Comparison of ENCODE assay signal across 8 cellular contexts in genomic region chr16:28538733-28539596, GRCh38. TPM values are rescaled to one million over a fixed set of nuclear protein-coding genes. Genes with fewer than 3 reads are reported as not detected.
DNase-seq lines count a peak whose midpoint lies in the region; ATAC-seq and TF ChIP-seq lines count a peak whose summit lies in the region.

NUPR1 (minus strand) TSS chr16:28538974; CDS start chr16:28538907, 67 bp downstream.

- H3K27me3 ChIP-seq in MG63 = no peaks in the 10 kb centered on the region
- H3K27me3 ChIP-seq in mesendoderm (ENCODE audit: insufficient read depth, low read length, poor library complexity) = no peaks in the 10 kb centered on the region
- H3K27me3 ChIP-seq in upper lobe of left lung = no peaks in the 10 kb centered on the region

- H3K79me1 ChIP-seq in mesendoderm (ENCODE audit: low read length) = no peaks in the 10 kb centered on the region

- DNase-seq in MG63 (peak; percentile 98), dermis blood vessel endothelial cell (peak; percentile 72), mesendoderm (peak; percentile 11), upper lobe of left lung (peak; percentile 78 to 94), GDM1 (lab: John Stamatoyannopoulos, UW) (no peak), NCI-H1092 treated with DMSO at 0.1 percent for 48 hours (lab: John Stamatoyannopoulos, UW) (no peak)

- no peak within 1 kb of the TSS for H3K56ac ChIP-seq in mesendoderm (ENCODE audit: low read length)

- ATAC-seq in upper lobe of left lung (ENCODE audit: low FRiP score in 2 of 2) (peak; percentile 94), HG02588 (IDR thresholded peaks at IDR 0.05; ENCODE audit: unreplicated experiment) (no peak)

- no peak within 1 kb of the TSS for H4K8ac ChIP-seq in mesendoderm (ENCODE audit: low read depth, low read length)

- no peak within 1 kb of the TSS for H3K9ac ChIP-seq in mesendoderm (ENCODE audit: low read length)

- no peak within 1 kb of the TSS for H3K4ac ChIP-seq in mesendoderm (ENCODE audit: low read depth, low read length)

- WGBS in mesendoderm (ENCODE audit: extremely low coverage, insufficient coverage, low lambda C conversion rate) = no CpG with 5 or more reads among the region's 22 CpGs
- 33 to 43% methylated on average over 21 to 22 of the region's 22 CpGs for WGBS in upper lobe of left lung, 2 donors

- H3K23ac ChIP-seq in mesendoderm (ENCODE audit: low read length) = no peak within 1 kb of the TSS

- H3K18ac ChIP-seq in mesendoderm (ENCODE audit: low read length) = no peak within 1 kb of the TSS

- H3K9me3 ChIP-seq in MG63 (no peaks in the 10 kb centered on the region), upper lobe of left lung (no peaks in the 10 kb centered on the region)

- no peak within 1 kb of the TSS for H2AK5ac ChIP-seq in mesendoderm (ENCODE audit: low read length)

- H3K4me3 ChIP-seq in MG63 = peak within 1 kb of the TSS; percentile 66
- no peak within 1 kb of the TSS for H3K4me3 ChIP-seq in mesendoderm (ENCODE audit: low read length)
- H3K4me3 ChIP-seq in upper lobe of left lung = peak within 1 kb of the TSS; percentile 46 to 64 (median 51)

- no peak within 1 kb of the TSS for H3K4me2 ChIP-seq in mesendoderm (ENCODE audit: low read length)

- no peak within 1 kb of the TSS for H2BK120ac ChIP-seq in mesendoderm (ENCODE audit: low read depth, low read length)

- peaks cover 33% of the 10 kb centered on the region for H3K36me3 ChIP-seq in MG63
- H3K36me3 ChIP-seq in mesendoderm (ENCODE audit: control insufficient read depth, insufficient read depth, low read length) = no peaks in the 10 kb centered on the region
- peaks cover 0 to 16% (median 3%) of the 10 kb centered on the region in 4 donors for H3K36me3 ChIP-seq in upper lobe of left lung

- H3K4me1 ChIP-seq in mesendoderm (ENCODE audit: control insufficient read depth, low read depth, low read length) = no peaks in the 10 kb centered on the region
- H3K4me1 ChIP-seq in upper lobe of left lung = peaks cover 23 to 45% (median 31%) of the 10 kb centered on the region in 4 donors

- peak in 3 of 4 donors; percentile 55 to 97 (median 81) for TF ChIP-seq POLR2A in upper lobe of left lung (IDR thresholded peaks at IDR 0.05)

- H2BK15ac ChIP-seq in mesendoderm (replicated peaks; ENCODE audit: low read depth) = no peak within 1 kb of the TSS

- TF ChIP-seq CTCF in 22Rv1 (IDR thresholded peaks at IDR 0.05) (no peak), upper lobe of left lung (IDR thresholded peaks at IDR 0.05) (peak in 1 of 6 experiments; percentile 4)

- no peak within 1 kb of the TSS for H4K5ac ChIP-seq in mesendoderm (ENCODE audit: low read length)

- peak within 1 kb of the TSS; percentile 94 for H3K27ac ChIP-seq in 22Rv1
- no peak within 1 kb of the TSS for H3K27ac ChIP-seq in mesendoderm (ENCODE audit: low read depth, low read length)
- peak within 1 kb of the TSS; percentile 84 to 97 (median 93) for H3K27ac ChIP-seq in upper lobe of left lung

- H3K79me2 ChIP-seq in mesendoderm (ENCODE audit: control insufficient read depth, insufficient read depth, low read length) = no peaks in the 10 kb centered on the region

- no peak within 1 kb of the TSS for H2BK5ac ChIP-seq in mesendoderm (ENCODE audit: low read length)

- TF ChIP-seq EP300 in upper lobe of left lung (IDR thresholded peaks at IDR 0.05) = peak in 2 of 4 donors; percentile 5 to 88

RNA-seq across cellular contexts. Expression of gene NUPR1, which starts in this region (rescaled TPM):
- 38.1 and 78.4 TPM in 2 replicates for total RNA-seq in MG63 (2014; rRNA removed; shearing (Covaris generic); ENCODE audit: low replicate concordance)
- 3.8 and 4.9 TPM in 2 replicates for total RNA-seq in dermis blood vessel endothelial cell
- 0.17 TPM for polyA plus RNA-seq in mesendoderm (2013, experiment 1 of 2)
- 0.14 TPM for polyA plus RNA-seq in mesendoderm (2013, experiment 2 of 2)
- total RNA-seq in upper lobe of left lung = 100 to 1,000 TPM in 4 of 6 donors, 10 to 100 TPM in 2; 34.1 to 294 (median 119) TPM

Comparison
In these comparisons a context has a peak if more than half of its experiments do, and no peak if none do; other contexts are left out.
1. DNase-seq: peak in MG63 (single experiment), dermis blood vessel endothelial cell (single experiment), mesendoderm (single experiment) and upper lobe of left lung (2 of 2); none in GDM1 (single experiment) and NCI-H1092 treated with DMSO at 0.1 percent for 48 hours (single experiment).